Comparison of ENCODE assay signal across 15 cellular contexts in the genomic region with DNA sequence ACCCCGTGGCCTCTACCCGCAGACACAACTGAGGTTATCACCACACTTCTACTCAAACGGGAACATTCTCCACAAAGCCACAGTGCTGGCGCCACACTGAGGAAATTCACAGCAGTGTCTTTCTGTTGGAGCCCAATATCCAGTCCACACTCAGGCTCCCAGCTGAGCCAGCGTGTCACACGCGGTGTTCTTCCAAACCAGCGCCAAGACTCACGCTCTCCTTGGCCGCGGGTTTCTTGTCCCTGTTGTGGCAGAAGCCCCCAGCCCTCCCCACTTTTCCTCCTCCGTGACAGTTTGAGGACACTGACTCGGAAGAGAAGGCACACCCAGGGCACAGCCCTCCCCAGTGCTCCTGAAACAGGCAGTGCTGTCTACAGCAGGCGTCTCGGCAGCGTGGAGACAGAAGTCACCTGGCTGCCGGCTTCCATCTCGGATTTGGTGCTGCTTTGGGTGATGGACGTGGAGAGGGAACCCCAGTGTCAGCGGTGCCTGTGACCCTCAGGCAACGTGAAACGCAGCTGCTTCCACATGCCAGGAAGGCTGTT. TPM values are rescaled to one million over a fixed set of nuclear protein-coding genes. Genes with fewer than 3 reads are reported as not detected.
DNase-seq lines count a peak whose midpoint lies in the region; ATAC-seq, FAIRE-seq and TF ChIP-seq lines count a peak whose summit lies in the region.
"Had no signal": no experiment of that assay in that cellular context is flagged by ENCODE, and none has a peak within 500 bp of the region (broad histone marks: within the 10 kb centered on the region; RNA-seq: fewer than 3 reads in every experiment).

No MANE protein-coding gene starts in this region.

- DNase-seq in GDM1 (lab: John Stamatoyannopoulos, UW), result peak; percentile 43
- DNase-seq in SW480 (ENCODE audit: low spot score), result peak; percentile 35
- no peak for DNase-seq in keratinocyte (ENCODE audit: low read depth, low spot score)
- no peak for DNase-seq in NAMALWA (ENCODE audit: low spot score)
- DNase-seq in HuH-7 (ENCODE audit: low spot score), result no peak
- DNase-seq in activated CD8-positive, alpha-beta T cell treated with anti-CD3 and anti-CD28 coated beads, Interleukin-2, amount 10 ng/mL, durations not matched to agents 7 days and 5 days, result no peak
- DNase-seq: HCEC 1CT, hippocampal formation, NCI-H345 had no signal

- no peak overlapping the region for H3K27ac Mint-ChIP-seq in activated CD8-positive, alpha-beta T cell treated with anti-CD3 and anti-CD28 coated beads, Interleukin-2, amount 10 ng/mL, durations not matched to agents 7 days and 5 days

- H4K20me1 ChIP-seq in Loucy (ENCODE audit: insufficient read depth, low read length, poor library complexity, severe bottlenecking) (no peaks in the 10 kb centered on the region), keratinocyte (ENCODE audit: control insufficient read depth, extremely low read depth, insufficient read depth, low read length) (no peaks in the 10 kb centered on the region)
- H4K20me1 ChIP-seq: BLaER1 had no signal

- POLR2A ChIA-PET in activated CD8-positive, alpha-beta T cell treated with anti-CD3 and anti-CD28 coated beads, Interleukin-2, amount 10 ng/mL, durations not matched to agents 7 days and 5 days (lab: Charles Lee), result no interaction called here

- no peak overlapping the region for H3K27ac ChIP-seq in keratinocyte (ENCODE audit: control insufficient read depth, insufficient read depth, low read length)
- H3K27ac ChIP-seq: BLaER1, esophagus muscularis mucosa, skin epidermis had no signal

- H3K79me2 ChIP-seq in Loucy (ENCODE audit: insufficient read depth, low read length) (no peaks in the 10 kb centered on the region), keratinocyte (ENCODE audit: control insufficient read depth, insufficient read depth, low read length) (no peaks in the 10 kb centered on the region)

- H3K27me3 Mint-ChIP-seq in activated CD8-positive, alpha-beta T cell treated with anti-CD3 and anti-CD28 coated beads, Interleukin-2, amount 10 ng/mL, durations not matched to agents 7 days and 5 days (ENCODE audit: low read depth), result peaks cover 12% of the 10 kb centered on the region

- H2AFZ ChIP-seq in Loucy (ENCODE audit: low read length) (no peak overlapping the region), keratinocyte (ENCODE audit: control insufficient read depth, low read length) (no peak overlapping the region)

- peaks cover 10% of the 10 kb centered on the region for H3K4me1 Mint-ChIP-seq in activated CD8-positive, alpha-beta T cell treated with anti-CD3 and anti-CD28 coated beads, Interleukin-2, amount 10 ng/mL, durations not matched to agents 7 days and 5 days (ENCODE audit: low read depth)

- H3F3A ChIP-seq in Loucy (ENCODE audit: low read depth), result no peaks in the 10 kb centered on the region

- H3K27me3 ChIP-seq in Loucy (ENCODE audit: insufficient read depth, low read length, poor library complexity, severe bottlenecking) (no peaks in the 10 kb centered on the region), keratinocyte (ENCODE audit: control insufficient read depth, extremely low read depth, insufficient read depth, low read length) (peaks cover 22% of the 10 kb centered on the region)
- H3K27me3 ChIP-seq: BLaER1 had no signal

- no peak overlapping the region for H3K4me3 Mint-ChIP-seq in activated CD8-positive, alpha-beta T cell treated with anti-CD3 and anti-CD28 coated beads, Interleukin-2, amount 10 ng/mL, durations not matched to agents 7 days and 5 days

- H3K9me3 ChIP-seq in Loucy (ENCODE audit: insufficient read depth, low read depth, low read length) (no peaks in the 10 kb centered on the region), keratinocyte (ENCODE audit: control insufficient read depth, low read depth, low read length) (no peaks in the 10 kb centered on the region)
- H3K9me3 ChIP-seq: esophagus muscularis mucosa had no signal

- H3K4me1 ChIP-seq in Loucy (ENCODE audit: insufficient read depth, low read length, poor library complexity, severe bottlenecking) (no peaks in the 10 kb centered on the region), keratinocyte (ENCODE audit: control insufficient read depth, extremely low read depth, insufficient read depth, low read length) (peaks cover 2% of the 10 kb centered on the region)

- no peaks in the 10 kb centered on the region for H3K9me3 Mint-ChIP-seq in activated CD8-positive, alpha-beta T cell treated with anti-CD3 and anti-CD28 coated beads, Interleukin-2, amount 10 ng/mL, durations not matched to agents 7 days and 5 days (ENCODE audit: insufficient read depth)

- CTCF ChIA-PET in activated CD8-positive, alpha-beta T cell treated with anti-CD3 and anti-CD28 coated beads, Interleukin-2, amount 10 ng/mL, durations not matched to agents 7 days and 5 days (lab: Charles Lee), result no interaction called here

- dilution Hi-C loops in keratinocyte (cut with MboI; ENCODE audit: extremely low pct_ligation_motif_present, low sequenced_read_pairs), result no loop called here

- H3K9me1 ChIP-seq in keratinocyte (ENCODE audit: control insufficient read depth, extremely low read depth, insufficient read depth, low read length), result no peaks in the 10 kb centered on the region

- no peak overlapping the region for H3K4me2 ChIP-seq in Loucy (ENCODE audit: low read depth, low read length, poor library complexity, severe bottlenecking)
- no peak overlapping the region for H3K4me2 ChIP-seq in keratinocyte (ENCODE audit: control insufficient read depth, extremely low read depth, insufficient read depth, low read depth, low read length)
- H3K4me2 ChIP-seq: BLaER1 had no signal

- no peak overlapping the region for H3K9ac ChIP-seq in Loucy (ENCODE audit: low read depth, low read length, poor library complexity, severe bottlenecking)
- no peak overlapping the region for H3K9ac ChIP-seq in keratinocyte (ENCODE audit: control insufficient read depth, extremely low read depth, insufficient read depth, low read length)
- H3K9ac ChIP-seq: BLaER1 had no signal

- no peaks in the 10 kb centered on the region for H3K36me3 Mint-ChIP-seq in activated CD8-positive, alpha-beta T cell treated with anti-CD3 and anti-CD28 coated beads, Interleukin-2, amount 10 ng/mL, durations not matched to agents 7 days and 5 days (ENCODE audit: low read depth)

- TF ChIP-seq CTCF in Loucy (conservative IDR thresholded peaks at IDR 0.05; ENCODE audit: low read length), result 0 out of 2 replicates have a peak, but pooled peaks have one; percentile 21
- peak in 2 of 3 experiments; percentile 18 to 58 for TF ChIP-seq CTCF in keratinocyte (optimal IDR thresholded peaks at IDR 0.05 in 1 of 3, IDR thresholded peaks at IDR 0.05 in 1 of 3, conservative IDR thresholded peaks at IDR 0.05 in 1 of 3; ENCODE audit: extremely low read depth in 1 of 3, insufficient read depth in 2 of 3, low read length in 3 of 3)

- no peaks in the 10 kb centered on the region for H3K9me2 ChIP-seq in Loucy (replicated peaks; ENCODE audit: low read depth, low read length)

- FAIRE-seq in keratinocyte (lab: Jason Lieb, UNC), result no peak

- no peak overlapping the region for H3K4me3 ChIP-seq in Loucy (ENCODE audit: low read length, poor library complexity, severe bottlenecking)
- H3K4me3 ChIP-seq in keratinocyte (ENCODE audit: control insufficient read depth in 2 of 3, extremely low read depth in 1 of 3, insufficient read depth in 2 of 3, low read depth in 1 of 3, low read length in 3 of 3), result no peak overlapping the region
- H3K4me3 ChIP-seq: BLaER1, esophagus muscularis mucosa, skin epidermis had no signal

- no peak for ATAC-seq in GM18858 (IDR thresholded peaks at IDR 0.05; ENCODE audit: unreplicated experiment)
- no peak for ATAC-seq in activated CD8-positive, alpha-beta T cell treated with anti-CD3 and anti-CD28 coated beads, Interleukin-2, amount 10 ng/mL, durations not matched to agents 7 days and 5 days
- ATAC-seq: activated CD4-positive, CD25-positive, alpha-beta regulatory T cell treated with anti-CD3 and anti-CD28 coated beads, Interleukin-2, amount 50 U/mL, for 24 hours had no signal

- no peaks in the 10 kb centered on the region for H3K36me3 ChIP-seq in Loucy (ENCODE audit: insufficient read depth, low read length)
- H3K36me3 ChIP-seq in keratinocyte (ENCODE audit: control insufficient read depth in 2 of 2, extremely low read depth in 1 of 2, insufficient read depth in 2 of 2, low read length in 2 of 2), result no peaks in the 10 kb centered on the region
- H3K36me3 ChIP-seq: BLaER1, esophagus muscularis mucosa had no signal

RNA-seq across cellular contexts. Expression of a gene that starts 35.4 kb away (rescaled TPM):
- 21.6 to 23.4 TPM (median 21.7 TPM) in 3 replicates for polyA plus RNA-seq in keratinocyte
- polyA plus RNA-seq in keratinocyte (2011; ENCODE audit: low read depth), result 28.0 TPM
- polyA plus RNA-seq in keratinocyte (2011; cell fraction: cytosol; rRNA removed), result 15.5 and 22.7 TPM in 2 replicates
- 29.1 and 29.4 TPM in 2 replicates for polyA plus RNA-seq in keratinocyte (2011; cell fraction: nucleus; rRNA removed)
- 17.2 and 38.7 TPM in 2 replicates for polyA plus RNA-seq in keratinocyte (2012; ENCODE audit: low replicate concordance)
- polyA minus RNA-seq in keratinocyte, result 37.9 to 78.6 TPM (median 39.4 TPM) in 3 replicates
- polyA minus RNA-seq in keratinocyte (2011; cell fraction: cytosol; rRNA and poly(A)+ RNA removed), result 41.2 TPM
- polyA minus RNA-seq in keratinocyte (2011; cell fraction: nucleus; rRNA and poly(A)+ RNA removed), result 25.7 and 38.9 TPM in 2 replicates
- 10 to 100 TPM; 70.4 to 72.5 TPM for total RNA-seq in activated CD8-positive, alpha-beta T cell treated with anti-CD3 and anti-CD28 coated beads, Interleukin-2, amount 10 ng/mL, durations not matched to agents 7 days and 5 days

RNA-seq across cellular contexts. Expression of a gene that starts 40.3 kb away (rescaled TPM):
- 14.8 to 25.3 TPM (median 25.0 TPM) in 3 replicates for polyA plus RNA-seq in keratinocyte
- 20.2 TPM for polyA plus RNA-seq in keratinocyte (2011; ENCODE audit: low read depth)
- 11.5 and 16.2 TPM in 2 replicates for polyA plus RNA-seq in keratinocyte (2011; cell fraction: cytosol; rRNA removed)
- 52.4 and 55.3 TPM in 2 replicates for polyA plus RNA-seq in keratinocyte (2011; cell fraction: nucleus; rRNA removed)
- 24.8 and 31.4 TPM in 2 replicates for polyA plus RNA-seq in keratinocyte (2012; ENCODE audit: low replicate concordance)
- 9.0 to 31.8 TPM (median 14.4 TPM) in 3 replicates for polyA minus RNA-seq in keratinocyte
- polyA minus RNA-seq in keratinocyte (2011; cell fraction: cytosol; rRNA and poly(A)+ RNA removed), result 7.3 TPM
- 11.4 and 14.3 TPM in 2 replicates for polyA minus RNA-seq in keratinocyte (2011; cell fraction: nucleus; rRNA and poly(A)+ RNA removed)
- total RNA-seq in activated CD8-positive, alpha-beta T cell treated with anti-CD3 and anti-CD28 coated beads, Interleukin-2, amount 10 ng/mL, durations not matched to agents 7 days and 5 days, result 10 to 100 TPM; 32.8 to 34.4 TPM

RNA-seq across cellular contexts. Expression of a gene that starts 53.5 kb away (rescaled TPM):
- 126 to 167 TPM (median 152 TPM) in 3 replicates for polyA plus RNA-seq in keratinocyte
- 168 TPM for polyA plus RNA-seq in keratinocyte (2011; ENCODE audit: low read depth)
- polyA plus RNA-seq in keratinocyte (2011; cell fraction: cytosol; rRNA removed), result 208 and 215 TPM in 2 replicates
- polyA plus RNA-seq in keratinocyte (2011; cell fraction: nucleus; rRNA removed), result 66.9 and 73.9 TPM in 2 replicates
- 168 and 493 TPM in 2 replicates for polyA plus RNA-seq in keratinocyte (2012; ENCODE audit: low replicate concordance)
- 34.1 to 136 TPM (median 81.0 TPM) in 3 replicates for polyA minus RNA-seq in keratinocyte
- 68.9 TPM for polyA minus RNA-seq in keratinocyte (2011; cell fraction: cytosol; rRNA and poly(A)+ RNA removed)
- 14.6 and 18.0 TPM in 2 replicates for polyA minus RNA-seq in keratinocyte (2011; cell fraction: nucleus; rRNA and poly(A)+ RNA removed)
- total RNA-seq in activated CD8-positive, alpha-beta T cell treated with anti-CD3 and anti-CD28 coated beads, Interleukin-2, amount 10 ng/mL, durations not matched to agents 7 days and 5 days, result 10 to 100 TPM; 50.2 to 54.4 TPM

Comparison
In these comparisons a context has a peak if more than half of its experiments do, and no peak if none do; other contexts are left out.
1. DNase-seq: peak in GDM1 (single experiment) and SW480 (single experiment); none in keratinocyte (single experiment), NAMALWA (single experiment), HuH-7 (single experiment) and activated CD8-positive, alpha-beta T cell treated with anti-CD3 and anti-CD28 coated beads, Interleukin-2, amount 10 ng/mL, durations not matched to agents 7 days and 5 days (single experiment).